ENCODE assay signal across 10 cellular contexts in the genomic region with DNA sequence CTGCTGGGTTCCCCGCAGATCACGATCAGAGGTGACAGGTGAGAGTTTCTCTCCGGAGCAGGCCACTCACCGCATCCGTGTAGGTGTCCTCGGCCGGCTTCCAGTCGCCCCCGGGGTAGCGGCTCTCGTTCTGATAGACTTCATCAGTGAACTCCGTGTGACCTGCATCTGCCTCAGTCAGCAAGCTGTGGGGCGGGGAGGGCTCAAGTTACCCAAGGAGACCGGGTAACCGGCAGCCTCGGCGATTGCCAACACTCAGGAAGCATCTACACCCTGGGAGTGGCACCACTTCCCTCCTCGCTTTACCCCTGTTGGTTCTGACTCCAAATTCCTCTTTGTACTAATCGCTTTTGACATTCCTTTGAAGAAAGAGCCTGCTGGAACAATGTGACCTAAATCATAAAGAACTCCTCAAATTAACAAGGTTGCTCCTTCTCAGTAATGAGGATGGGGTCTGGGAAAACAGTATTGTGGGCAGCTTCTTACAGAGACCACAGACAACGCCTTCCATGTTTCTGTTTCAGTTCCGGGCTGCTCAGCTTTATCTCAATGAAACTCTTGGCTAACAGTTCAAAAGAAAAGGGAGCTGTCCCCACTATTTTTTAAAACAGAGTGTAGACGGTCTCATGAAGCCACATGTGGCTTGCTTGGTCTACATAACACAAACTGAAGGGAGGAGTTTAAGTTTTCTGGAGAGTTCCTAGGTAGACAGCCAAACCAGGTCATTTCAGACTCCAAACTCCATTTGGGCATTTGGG.
DNase-seq lines count a peak whose midpoint lies in the region; ATAC-seq and TF ChIP-seq lines count a peak whose summit lies in the region.
"Had no signal": no experiment of that assay in that cellular context is flagged by ENCODE, and none has a peak within 500 bp of the region (broad histone marks: within the 10 kb centered on the region; RNA-seq: fewer than 3 reads in every experiment).

No MANE protein-coding gene starts in this region.

- H3K4me3 ChIP-seq in SJCRH30 (no peak overlapping the region), GM23338 (no peak overlapping the region)
- H3K4me3 ChIP-seq: BLaER1 treated with 17β-estradiol and CSF1 and Interleukin-3, amounts not matched to agents 10 nM and 100 nM; MG63; ovary had no signal

- H3F3A ChIP-seq in GM23338 (replicated peaks; ENCODE audit: low read depth) = no peaks in the 10 kb centered on the region

- no peak for ATAC-seq in GM23338

- H3K36me3 Mint-ChIP-seq in mesothelial cell of epicardium (peaks cover 37% of the 10 kb centered on the region), GM23338 (ENCODE audit: low read depth) (no peaks in the 10 kb centered on the region)

- no peaks in the 10 kb centered on the region for H3K79me2 ChIP-seq in GM23338 (replicated peaks; ENCODE audit: insufficient read depth)

- peak; percentile 40 to 46 for DNase-seq in SJCRH30
- peak in 22 of 42 donors; percentile 5 to 50 (median 22) for DNase-seq in head of caudate nucleus
- no peak for DNase-seq in mesothelial cell of epicardium (ENCODE audit: low spot score in 2 of 2, unreplicated experiment in 2 of 2)
- peak; percentile 47 for DNase-seq in ureter (ENCODE audit: low spot score)
- no peak for DNase-seq in NCI-H345 (lab: John Stamatoyannopoulos, UW)
- DNase-seq in NCI-H2171 treated with DMSO at 0.1 percent for 48 hours (lab: John Stamatoyannopoulos, UW) = no peak
- no peak for DNase-seq in GM23338 (ENCODE audit: low spot score)
- DNase-seq: MG63 had no signal

- H3K9me2 ChIP-seq in GM23338 (ENCODE audit: insufficient read depth) = 0 out of 2 replicates have a peak, but pooled peaks cover 8% of the 10 kb centered on the region

- H3K27me3 Mint-ChIP-seq in mesothelial cell of epicardium (ENCODE audit: low read depth) (no peaks in the 10 kb centered on the region), GM23338 (ENCODE audit: insufficient read depth, low read depth, poor library complexity) (no peaks in the 10 kb centered on the region)

- H2AFZ ChIP-seq in GM23338 = no peak overlapping the region; the same call in 1 of the 2 replicates

- H3K27me3 ChIP-seq in SJCRH30 (no peaks in the 10 kb centered on the region), GM23338 (ENCODE audit: insufficient read depth) (no peaks in the 10 kb centered on the region)
- H3K27me3 ChIP-seq: BLaER1 treated with 17β-estradiol and CSF1 and Interleukin-3, amounts not matched to agents 10 nM and 100 nM; MG63; ovary had no signal

- H3K36me3 ChIP-seq in SJCRH30 = no peaks in the 10 kb centered on the region
- no peaks in the 10 kb centered on the region for H3K36me3 ChIP-seq in GM23338 (ENCODE audit: insufficient read depth)
- H3K36me3 ChIP-seq: ovary had no signal

- intact Hi-C loops in head of caudate nucleus (cut with DNase I) = no loop called here

- TF ChIP-seq CTCF in mesothelial cell of epicardium (IDR thresholded peaks at IDR 0.05; ENCODE audit: unreplicated experiment) (no peak), GM23338 (conservative IDR thresholded peaks at IDR 0.05; ENCODE audit: low read depth in 2 of 2) (no peak)

- no peaks in the 10 kb centered on the region for H3K9me3 Mint-ChIP-seq in mesothelial cell of epicardium
- H3K9me3 Mint-ChIP-seq in GM23338 = no peaks in the 10 kb centered on the region; the same call in 2 of the 3 replicates

- H3K4me1 ChIP-seq in SJCRH30 (no peaks in the 10 kb centered on the region), GM23338 (ENCODE audit: insufficient read depth) (no peaks in the 10 kb centered on the region)

- no peaks in the 10 kb centered on the region for H3K9me3 ChIP-seq in SJCRH30 (replicated peaks)
- H3K9me3 ChIP-seq: MG63, ovary had no signal

- H3K27ac Mint-ChIP-seq in mesothelial cell of epicardium (peak overlapping the region; percentile 39), GM23338 (no peak overlapping the region)

- H3K4me3 Mint-ChIP-seq in mesothelial cell of epicardium (no peak overlapping the region), GM23338 (no peak overlapping the region)

- H3K4me2 ChIP-seq in GM23338 = no peak overlapping the region
- H3K4me2 ChIP-seq: BLaER1 treated with 17β-estradiol and CSF1 and Interleukin-3, amounts not matched to agents 10 nM and 100 nM had no signal

- H3K4me1 Mint-ChIP-seq in mesothelial cell of epicardium = peaks cover 8% of the 10 kb centered on the region
- peaks cover 1% of the 10 kb centered on the region for H3K4me1 Mint-ChIP-seq in GM23338

- H4K20me1 ChIP-seq in GM23338 (replicated peaks; ENCODE audit: insufficient read depth) = no peaks in the 10 kb centered on the region
- H4K20me1 ChIP-seq: BLaER1 treated with 17β-estradiol and CSF1 and Interleukin-3, amounts not matched to agents 10 nM and 100 nM had no signal

- H3K27ac ChIP-seq in SJCRH30 (no peak overlapping the region), GM23338 (ENCODE audit: low read depth) (no peak overlapping the region)
- H3K27ac ChIP-seq: BLaER1 treated with 17β-estradiol and CSF1 and Interleukin-3, amounts not matched to agents 10 nM and 100 nM; ovary had no signal

TF ChIP-seq in GM23338, 12 proteins besides CTCF, POLR2A, EP300 and RAD21 (continues in another document):
- TF ChIP-seq CREB1 (CRISPR knock-in tag; IDR thresholded peaks at IDR 0.05; ENCODE audit: low read depth) (no peak), STAT1 (IDR thresholded peaks at IDR 0.05; ENCODE audit: unreplicated experiment) (no peak), ZNF331 (CRISPR knock-in tag; IDR thresholded peaks at IDR 0.05; ENCODE audit: low read depth) (no peak), EZH2 (IDR thresholded peaks at IDR 0.05; ENCODE audit: low read depth, unreplicated experiment) (no peak), ZNF114 (CRISPR knock-in tag; IDR thresholded peaks at IDR 0.05) (no peak), EZH2phosphoT487 (IDR thresholded peaks at IDR 0.05; ENCODE audit: unreplicated experiment) (no peak), JUNB (IDR thresholded peaks at IDR 0.05; ENCODE audit: unreplicated experiment) (no peak), NANOG (IDR thresholded peaks at IDR 0.05; ENCODE audit: borderline replicate concordance) (no peak)
- TF ChIP-seq, protein P1, sequence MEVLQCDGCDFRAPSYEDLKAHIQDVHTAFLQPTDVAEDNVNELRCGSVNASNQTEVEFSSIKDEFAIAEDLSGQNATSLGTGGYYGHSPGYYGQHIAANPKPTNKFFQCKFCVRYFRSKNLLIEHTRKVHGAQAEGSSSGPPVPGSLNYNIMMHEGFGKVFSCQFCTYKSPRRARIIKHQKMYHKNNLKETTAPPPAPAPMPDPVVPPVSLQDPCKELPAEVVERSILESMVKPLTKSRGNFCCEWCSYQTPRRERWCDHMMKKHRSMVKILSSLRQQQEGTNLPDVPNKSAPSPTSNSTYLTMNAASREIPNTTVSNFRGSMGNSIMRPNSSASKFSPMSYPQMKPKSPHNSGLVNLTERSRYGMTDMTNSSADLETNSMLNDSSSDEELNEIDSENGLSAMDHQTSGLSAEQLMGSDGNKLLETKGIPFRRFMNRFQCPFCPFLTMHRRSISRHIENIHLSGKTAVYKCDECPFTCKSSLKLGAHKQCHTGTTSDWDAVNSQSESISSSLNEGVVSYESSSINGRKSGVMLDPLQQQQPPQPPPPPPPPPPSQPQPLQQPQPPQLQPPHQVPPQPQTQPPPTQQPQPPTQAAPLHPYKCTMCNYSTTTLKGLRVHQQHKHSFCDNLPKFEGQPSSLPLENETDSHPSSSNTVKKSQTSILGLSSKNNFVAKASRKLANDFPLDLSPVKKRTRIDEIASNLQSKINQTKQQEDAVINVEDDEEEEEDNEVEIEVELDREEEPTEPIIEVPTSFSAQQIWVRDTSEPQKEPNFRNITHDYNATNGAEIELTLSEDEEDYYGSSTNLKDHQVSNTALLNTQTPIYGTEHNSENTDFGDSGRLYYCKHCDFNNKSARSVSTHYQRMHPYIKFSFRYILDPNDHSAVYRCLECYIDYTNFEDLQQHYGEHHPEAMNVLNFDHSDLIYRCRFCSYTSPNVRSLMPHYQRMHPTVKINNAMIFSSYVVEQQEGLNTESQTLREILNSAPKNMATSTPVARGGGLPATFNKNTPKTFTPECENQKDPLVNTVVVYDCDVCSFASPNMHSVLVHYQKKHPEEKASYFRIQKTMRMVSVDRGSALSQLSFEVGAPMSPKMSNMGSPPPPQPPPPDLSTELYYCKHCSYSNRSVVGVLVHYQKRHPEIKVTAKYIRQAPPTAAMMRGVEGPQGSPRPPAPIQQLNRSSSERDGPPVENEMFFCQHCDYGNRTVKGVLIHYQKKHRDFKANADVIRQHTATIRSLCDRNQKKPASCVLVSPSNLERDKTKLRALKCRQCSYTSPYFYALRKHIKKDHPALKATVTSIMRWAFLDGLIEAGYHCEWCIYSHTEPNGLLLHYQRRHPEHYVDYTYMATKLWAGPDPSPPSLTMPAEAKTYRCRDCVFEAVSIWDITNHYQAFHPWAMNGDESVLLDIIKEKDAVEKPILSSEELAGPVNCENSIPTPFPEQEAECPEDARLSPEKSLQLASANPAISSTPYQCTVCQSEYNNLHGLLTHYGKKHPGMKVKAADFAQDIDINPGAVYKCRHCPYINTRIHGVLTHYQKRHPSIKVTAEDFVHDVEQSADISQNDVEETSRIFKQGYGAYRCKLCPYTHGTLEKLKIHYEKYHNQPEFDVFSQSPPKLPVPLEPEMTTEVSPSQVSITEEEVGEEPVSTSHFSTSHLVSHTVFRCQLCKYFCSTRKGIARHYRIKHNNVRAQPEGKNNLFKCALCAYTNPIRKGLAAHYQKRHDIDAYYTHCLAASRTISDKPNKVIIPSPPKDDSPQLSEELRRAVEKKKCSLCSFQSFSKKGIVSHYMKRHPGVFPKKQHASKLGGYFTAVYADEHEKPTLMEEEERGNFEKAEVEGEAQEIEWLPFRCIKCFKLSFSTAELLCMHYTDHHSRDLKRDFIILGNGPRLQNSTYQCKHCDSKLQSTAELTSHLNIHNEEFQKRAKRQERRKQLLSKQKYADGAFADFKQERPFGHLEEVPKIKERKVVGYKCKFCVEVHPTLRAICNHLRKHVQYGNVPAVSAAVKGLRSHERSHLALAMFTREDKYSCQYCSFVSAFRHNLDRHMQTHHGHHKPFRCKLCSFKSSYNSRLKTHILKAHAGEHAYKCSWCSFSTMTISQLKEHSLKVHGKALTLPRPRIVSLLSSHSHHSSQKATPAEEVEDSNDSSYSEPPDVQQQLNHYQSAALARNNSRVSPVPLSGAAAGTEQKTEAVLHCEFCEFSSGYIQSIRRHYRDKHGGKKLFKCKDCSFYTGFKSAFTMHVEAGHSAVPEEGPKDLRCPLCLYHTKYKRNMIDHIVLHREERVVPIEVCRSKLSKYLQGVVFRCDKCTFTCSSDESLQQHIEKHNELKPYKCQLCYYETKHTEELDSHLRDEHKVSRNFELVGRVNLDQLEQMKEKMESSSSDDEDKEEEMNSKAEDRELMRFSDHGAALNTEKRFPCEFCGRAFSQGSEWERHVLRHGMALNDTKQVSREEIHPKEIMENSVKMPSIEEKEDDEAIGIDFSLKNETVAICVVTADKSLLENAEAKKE (CRISPR knock-in tag; IDR thresholded peaks at IDR 0.05) = no peak

Comparison
In these comparisons a context has a peak if more than half of its experiments do, and no peak if none do; other contexts are left out.
1. DNase-seq: peak in SJCRH30 (2 of 2), head of caudate nucleus (22 of 42) and ureter (single experiment); none in mesothelial cell of epicardium (0 of 2), NCI-H345 (single experiment), NCI-H2171 treated with DMSO at 0.1 percent for 48 hours (single experiment) and GM23338 (single experiment).